ENCODE assay signal across 19 cellular contexts in the genomic region with DNA sequence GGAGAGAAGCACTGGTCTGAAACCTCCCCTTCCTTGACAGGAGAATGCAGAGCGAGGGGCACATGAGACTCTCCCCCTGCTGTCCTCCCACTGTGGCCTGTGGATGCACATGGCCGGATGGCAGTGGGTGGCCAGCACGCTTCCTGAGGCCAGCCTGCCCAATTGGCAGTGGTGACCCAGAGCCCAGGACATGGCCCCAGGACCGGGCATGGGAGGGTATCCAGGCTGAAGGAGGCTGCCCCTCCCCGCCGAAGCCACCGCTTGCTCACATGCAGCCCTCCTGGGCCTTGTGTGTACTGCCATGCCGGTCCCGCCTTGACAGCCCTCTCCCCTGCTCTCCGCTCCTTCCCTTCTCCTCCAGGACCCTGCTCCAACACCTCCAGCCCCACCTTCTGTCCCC.
DNase-seq lines count a peak whose midpoint lies in the region; ATAC-seq and TF ChIP-seq lines count a peak whose summit lies in the region.
"Had no signal": no experiment of that assay in that cellular context is flagged by ENCODE, and none has a peak within 500 bp of the region (broad histone marks: within the 10 kb centered on the region; RNA-seq: fewer than 3 reads in every experiment).

No MANE protein-coding gene starts in this region.

- H2BK15ac ChIP-seq in neuronal stem cell (ENCODE audit: low read length), result no peak overlapping the region

- TF ChIP-seq CTCF in DOHH2 (IDR thresholded peaks at IDR 0.05; ENCODE audit: low read depth, low read length, poor library complexity, severe bottlenecking), result no peak
- TF ChIP-seq CTCF in OCI-LY7 (conservative IDR thresholded peaks at IDR 0.05; ENCODE audit: low read length), result no peak

- no peak overlapping the region for H2AK5ac ChIP-seq in neuronal stem cell (ENCODE audit: low read depth, low read length)

- H3K79me2 ChIP-seq in DOHH2 (ENCODE audit: control insufficient read depth, low read length), result peaks cover 81% of the 10 kb centered on the region
- no peaks in the 10 kb centered on the region for H3K79me2 ChIP-seq in OCI-LY7 (ENCODE audit: insufficient read depth, low read depth, low read length)

- H2BK12ac ChIP-seq in neuronal stem cell (ENCODE audit: low read length), result no peak overlapping the region

- peak overlapping the region; percentile 15 for H3K18ac ChIP-seq in neuronal stem cell (ENCODE audit: low read length)

- CTCF ChIA-PET in OCI-LY7 (lab: Charles Lee; ENCODE audit: unreplicated experiment), result interaction anchor here (1.1 kb wide), 1 partner anchor 20 kb away, joined by 3 read pairs; no protein-coding TSS in a partner anchor

- intact Hi-C loops in OCI-LY7 (cut with micrococcal nuclease; ENCODE audit: unreplicated experiment), result loop anchor here (2.0 to 10.0 kb wide), 2 partner anchors 140 to 202 kb away; partner anchors contain the start of genes DIS3L and TIPIN

- H3K9me3 ChIP-seq in DOHH2 (ENCODE audit: control insufficient read depth, insufficient read depth, low read length) (no peaks in the 10 kb centered on the region), OCI-LY7 (ENCODE audit: low read length) (no peaks in the 10 kb centered on the region), neuronal stem cell (replicated peaks in 1 of 2; ENCODE audit: control insufficient read depth in 2 of 2, insufficient read depth in 1 of 2, low read depth in 1 of 2, low read length in 2 of 2) (no peaks in the 10 kb centered on the region)
- H3K9me3 ChIP-seq: BLaER1 treated with 17β-estradiol and CSF1 and Interleukin-3, amounts not matched to agents 10 nM and 100 nM had no signal

- H3K9ac ChIP-seq in neuronal stem cell (ENCODE audit: low read depth, low read length, poor library complexity), result no peak overlapping the region

- no peak overlapping the region for H3K4ac ChIP-seq in neuronal stem cell (ENCODE audit: low read length)

- peaks cover 7% of the 10 kb centered on the region for H4K20me1 ChIP-seq in DOHH2 (ENCODE audit: control insufficient read depth, insufficient read depth, low read depth, low read length)
- H4K20me1 ChIP-seq in OCI-LY7 (ENCODE audit: insufficient read depth, low read length), result no peaks in the 10 kb centered on the region
- H4K20me1 ChIP-seq: BLaER1 treated with 17β-estradiol and CSF1 and Interleukin-3, amounts not matched to agents 10 nM and 100 nM had no signal

- H3K9me2 ChIP-seq in DOHH2 (replicated peaks; ENCODE audit: control insufficient read depth, low read length), result no peaks in the 10 kb centered on the region
- no peaks in the 10 kb centered on the region for H3K9me2 ChIP-seq in OCI-LY7 (ENCODE audit: insufficient read depth, low read length)

- peaks cover 8 to 13% of the 10 kb centered on the region in 2 donors for H3K27me3 Mint-ChIP-seq in stimulated activated naive B cell treated with anti-CD40 and anti-IgM and Interleukin-4, amounts not matched to agents 10 μg/mL and 1 μg/mL and 100 μg/mL, for 72 hours

- H3K14ac ChIP-seq in neuronal stem cell (ENCODE audit: low read length), result no peak overlapping the region

- H3F3A ChIP-seq in DOHH2 (ENCODE audit: control insufficient read depth, insufficient read depth), result peaks cover 40% of the 10 kb centered on the region

- no peak overlapping the region for H4K91ac ChIP-seq in neuronal stem cell (ENCODE audit: low read depth, low read length, poor library complexity)

- H2BK5ac ChIP-seq in neuronal stem cell (ENCODE audit: low read length), result no peak overlapping the region

- H2BK120ac ChIP-seq in neuronal stem cell (ENCODE audit: low read depth, low read length), result no peak overlapping the region

- DNase-seq in OCI-LY7 (ENCODE audit: low spot score) (no peak), neuronal stem cell (ENCODE audit: low spot score) (no peak), SHP77 treated with DMSO at 0.1 percent for 48 hours (lab: John Stamatoyannopoulos, UW) (no peak), Ammon's horn (ENCODE audit: low spot score) (no peak)
- DNase-seq in stimulated activated naive B cell treated with anti-CD40 and anti-IgM and Interleukin-4, amounts not matched to agents 10 μg/mL and 1 μg/mL and 100 μg/mL, for 72 hours, result no peak
- DNase-seq: 8988T; ACHN; CD4-positive, alpha-beta T cell; CD8-positive, alpha-beta T cell; COR-L47; DMS79; DND-41; GF-D8 had no signal

- H3K4me1 ChIP-seq in DOHH2 (ENCODE audit: control insufficient read depth, low read length), result peaks cover 98% of the 10 kb centered on the region
- peaks cover 78% of the 10 kb centered on the region for H3K4me1 ChIP-seq in OCI-LY7 (ENCODE audit: insufficient read depth, low read length, poor library complexity, severe bottlenecking)
- peaks cover 0 to 9% of the 10 kb centered on the region in 2 donors for H3K4me1 ChIP-seq in neuronal stem cell (ENCODE audit: control insufficient read depth in 2 of 2, insufficient read depth in 1 of 2, low read depth in 1 of 2, low read length in 2 of 2)

- no peaks in the 10 kb centered on the region for H3K27me3 ChIP-seq in DOHH2 (ENCODE audit: control insufficient read depth, low read length)
- peaks cover 0 to 52% (median 0%) of the 10 kb centered on the region in 3 experiments for H3K27me3 ChIP-seq in neuronal stem cell (ENCODE audit: control insufficient read depth in 3 of 3, insufficient read depth in 3 of 3, low read depth in 1 of 3, low read length in 3 of 3)
- H3K27me3 ChIP-seq: BLaER1 treated with 17β-estradiol and CSF1 and Interleukin-3, amounts not matched to agents 10 nM and 100 nM had no signal

- POLR2A ChIA-PET in OCI-LY7 (lab: Charles Lee), result interaction anchor here (1.7 to 9.2 kb wide), 5 partner anchors 9 to 140 kb away, joined by 4 to 148 read pairs (median 12); no protein-coding TSS in a partner anchor

- H3K4me3 ChIP-seq in DOHH2 (ENCODE audit: low read length), result peak overlapping the region; percentile 81
- H3K4me3 ChIP-seq in OCI-LY7 (ENCODE audit: low read depth, low read length, poor library complexity, severe bottlenecking), result peak overlapping the region; percentile 53
- no peak overlapping the region for H3K4me3 ChIP-seq in neuronal stem cell (ENCODE audit: low read length in 2 of 2)
- H3K4me3 ChIP-seq: BLaER1 treated with 17β-estradiol and CSF1 and Interleukin-3, amounts not matched to agents 10 nM and 100 nM had no signal

- H3K36me3 ChIP-seq in DOHH2 (ENCODE audit: control insufficient read depth, low read length) (peaks cover 70% of the 10 kb centered on the region), OCI-LY7 (ENCODE audit: insufficient read depth, low read length) (no peaks in the 10 kb centered on the region), neuronal stem cell (replicated peaks in 1 of 2; ENCODE audit: control insufficient read depth in 2 of 2, insufficient read depth in 2 of 2, low read length in 2 of 2) (no peaks in the 10 kb centered on the region)
- H3K36me3 ChIP-seq: BLaER1 treated with 17β-estradiol and CSF1 and Interleukin-3, amounts not matched to agents 10 nM and 100 nM had no signal

- no peak for ATAC-seq in stimulated activated naive B cell treated with anti-CD40 and anti-IgM and Interleukin-4, amounts not matched to agents 10 μg/mL and 1 μg/mL and 100 μg/mL, for 72 hours (replicated peaks)
- ATAC-seq in HG02623 (IDR thresholded peaks at IDR 0.05; ENCODE audit: unreplicated experiment), result no peak
- no peak for ATAC-seq in GM18909 (IDR thresholded peaks at IDR 0.05; ENCODE audit: poor library complexity, unreplicated experiment)
- ATAC-seq: CD8-positive, alpha-beta T cell had no signal

- H3K4me3 Mint-ChIP-seq in stimulated activated naive B cell treated with anti-CD40 and anti-IgM and Interleukin-4, amounts not matched to agents 10 μg/mL and 1 μg/mL and 100 μg/mL, for 72 hours, result no peak overlapping the region
- H3K4me3 Mint-ChIP-seq: B cell; CD4-positive, alpha-beta T cell; CD8-positive, alpha-beta T cell had no signal

- H2AFZ ChIP-seq in OCI-LY7 (ENCODE audit: low read length) (no peak overlapping the region; the same call in 1 of the 2 replicates), neuronal stem cell (ENCODE audit: low read length) (no peak overlapping the region)

- peak overlapping the region; percentile 98 for H3K4me2 ChIP-seq in DOHH2 (ENCODE audit: low read length)
- peak overlapping the region; percentile 67 for H3K4me2 ChIP-seq in OCI-LY7 (ENCODE audit: low read length)
- no peak overlapping the region for H3K4me2 ChIP-seq in neuronal stem cell (ENCODE audit: insufficient read depth, low read length, poor library complexity, severe bottlenecking)

- no peaks in the 10 kb centered on the region for H3K79me1 ChIP-seq in neuronal stem cell (ENCODE audit: low read depth, low read length)

- H3K36me3 Mint-ChIP-seq in stimulated activated naive B cell treated with anti-CD40 and anti-IgM and Interleukin-4, amounts not matched to agents 10 μg/mL and 1 μg/mL and 100 μg/mL, for 72 hours, result no peaks in the 10 kb centered on the region
- H3K36me3 Mint-ChIP-seq: CD8-positive, alpha-beta T cell had no signal

- H4K8ac ChIP-seq in neuronal stem cell (ENCODE audit: low read depth, low read length), result no peak overlapping the region

- H3K27ac Mint-ChIP-seq in stimulated activated naive B cell treated with anti-CD40 and anti-IgM and Interleukin-4, amounts not matched to agents 10 μg/mL and 1 μg/mL and 100 μg/mL, for 72 hours, result peak overlapping the region; percentile 95
- H3K27ac Mint-ChIP-seq: B cell; CD4-positive, alpha-beta T cell; CD8-positive, alpha-beta T cell had no signal

- peaks cover 0 to 2% of the 10 kb centered on the region in 2 donors for H3K9me3 Mint-ChIP-seq in stimulated activated naive B cell treated with anti-CD40 and anti-IgM and Interleukin-4, amounts not matched to agents 10 μg/mL and 1 μg/mL and 100 μg/mL, for 72 hours
- H3K9me3 Mint-ChIP-seq: CD4-positive, alpha-beta T cell; CD8-positive, alpha-beta T cell had no signal

- H3K23ac ChIP-seq in neuronal stem cell (ENCODE audit: low read depth, low read length, poor library complexity), result no peak overlapping the region

- no CpG with 5 or more reads among the region's 10 CpGs for WGBS in neuronal stem cell (ENCODE audit: extremely low coverage in 2 of 2, insufficient read length in 2 of 2, insufficient replicate concordance in 1 of 2), 2 donors

- H3K4me1 Mint-ChIP-seq in stimulated activated naive B cell treated with anti-CD40 and anti-IgM and Interleukin-4, amounts not matched to agents 10 μg/mL and 1 μg/mL and 100 μg/mL, for 72 hours, result peaks cover 22 to 44% of the 10 kb centered on the region in 2 donors

- H3K27ac ChIP-seq in DOHH2 (ENCODE audit: low read depth, low read length) (peak overlapping the region; percentile 100), OCI-LY7 (ENCODE audit: low read depth, low read length, poor library complexity, severe bottlenecking) (peak overlapping the region; percentile 99), neuronal stem cell (replicated peaks; ENCODE audit: low read length) (no peak overlapping the region)
- H3K27ac ChIP-seq: C4-2B had no signal

- no TSS peak for BruUV-seq in OCI-LY7 (replicated peaks; lab: Mats Ljungman, UMichigan)

Comparison
In these comparisons a context has a peak if more than half of its experiments do, and no peak if none do; other contexts are left out.
1. H3K4me3 ChIP-seq: peak in DOHH2 (single experiment) and OCI-LY7 (single experiment); none in neuronal stem cell (0 of 2).